In the genomic region with DNA sequence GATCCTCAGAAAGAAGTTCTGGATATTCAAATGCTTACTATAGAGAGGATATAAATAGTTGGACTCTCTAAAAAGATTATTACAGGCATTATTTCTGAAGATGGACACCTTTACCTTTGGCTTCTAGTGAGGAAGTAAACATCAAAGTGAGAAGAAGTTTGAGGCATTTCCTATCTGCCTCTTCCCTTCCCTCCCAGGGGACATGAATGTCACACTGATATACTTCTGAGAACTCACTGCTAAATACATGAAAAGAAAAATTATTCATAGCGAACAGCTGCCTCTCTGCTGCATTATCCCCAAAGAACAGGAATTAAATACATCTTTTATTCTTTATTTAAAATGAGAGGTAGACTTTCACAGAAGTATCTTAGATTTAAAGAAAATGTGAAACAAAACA, we compare ENCODE assay signal across 17 cellular contexts.
DNase-seq lines count a peak whose midpoint lies in the region; ATAC-seq and TF ChIP-seq lines count a peak whose summit lies in the region.
"Had no signal": no experiment of that assay in that cellular context is flagged by ENCODE, and none has a peak within 500 bp of the region (broad histone marks: within the 10 kb centered on the region; RNA-seq: fewer than 3 reads in every experiment).

No MANE protein-coding gene starts in this region.

- peaks cover 33% of the 10 kb centered on the region for H3K4me1 ChIP-seq in BLaER1
- H3K4me1 ChIP-seq in CD8-positive, alpha-beta T cell (ENCODE audit: insufficient read depth, low read length): peaks cover 11% of the 10 kb centered on the region

- no peak overlapping the region for H3K4me3 Mint-ChIP-seq in CD8-positive, alpha-beta T cell
- no peak overlapping the region for H3K4me3 Mint-ChIP-seq in activated CD4-positive, alpha-beta memory T cell treated with anti-CD3 and anti-CD28 coated beads, Interleukin-2, amount 10 ng/mL, durations not matched to agents 7 days and 5 days
- H3K4me3 Mint-ChIP-seq in memory B cell: no peak overlapping the region

- POLR2A ChIA-PET in CD8-positive, alpha-beta T cell (lab: Charles Lee): interaction anchor here (1.0 to 1.9 kb wide), 2 partner anchors 18 to 60 kb away, joined by 3 to 4 read pairs; no protein-coding TSS in a partner anchor
- POLR2A ChIA-PET in activated CD4-positive, alpha-beta memory T cell treated with anti-CD3 and anti-CD28 coated beads, Interleukin-2, amount 10 ng/mL, durations not matched to agents 7 days and 5 days (lab: Charles Lee): interaction anchor here (0.8 to 3.9 kb wide), 2 partner anchors 64 to 76 kb away, joined by 3 to 45 read pairs; a partner anchor contains a TSS

- CTCF ChIA-PET in CD8-positive, alpha-beta T cell (lab: Charles Lee): no interaction called here
- CTCF ChIA-PET in activated CD4-positive, alpha-beta memory T cell treated with anti-CD3 and anti-CD28 coated beads, Interleukin-2, amount 10 ng/mL, durations not matched to agents 7 days and 5 days (lab: Charles Lee): no interaction called here

- H4K20me1 ChIP-seq in BLaER1: no peaks in the 10 kb centered on the region

- peaks cover 88% of the 10 kb centered on the region for H3K36me3 Mint-ChIP-seq in CD8-positive, alpha-beta T cell
- peaks cover 75% of the 10 kb centered on the region for H3K36me3 Mint-ChIP-seq in activated CD4-positive, alpha-beta memory T cell treated with anti-CD3 and anti-CD28 coated beads, Interleukin-2, amount 10 ng/mL, durations not matched to agents 7 days and 5 days (ENCODE audit: low read depth)
- peaks cover 52% of the 10 kb centered on the region for H3K36me3 Mint-ChIP-seq in memory B cell

- H3K36me3 ChIP-seq in BLaER1: no peaks in the 10 kb centered on the region
- peaks cover 19% of the 10 kb centered on the region for H3K36me3 ChIP-seq in CD8-positive, alpha-beta T cell (ENCODE audit: insufficient read depth, low read length)

- H3K27me3 Mint-ChIP-seq in CD8-positive, alpha-beta T cell (ENCODE audit: low read depth): no peaks in the 10 kb centered on the region
- no peaks in the 10 kb centered on the region for H3K27me3 Mint-ChIP-seq in activated CD4-positive, alpha-beta memory T cell treated with anti-CD3 and anti-CD28 coated beads, Interleukin-2, amount 10 ng/mL, durations not matched to agents 7 days and 5 days
- H3K27me3 Mint-ChIP-seq in memory B cell: no peaks in the 10 kb centered on the region

- peaks cover 42% of the 10 kb centered on the region for H3K4me1 Mint-ChIP-seq in CD8-positive, alpha-beta T cell (ENCODE audit: low read depth)
- H3K4me1 Mint-ChIP-seq in activated CD4-positive, alpha-beta memory T cell treated with anti-CD3 and anti-CD28 coated beads, Interleukin-2, amount 10 ng/mL, durations not matched to agents 7 days and 5 days: peaks cover 49% of the 10 kb centered on the region
- peaks cover 18% of the 10 kb centered on the region for H3K4me1 Mint-ChIP-seq in memory B cell

- peak overlapping the region; percentile 77 for H3K27ac Mint-ChIP-seq in CD8-positive, alpha-beta T cell
- peak overlapping the region; percentile 45 for H3K27ac Mint-ChIP-seq in activated CD4-positive, alpha-beta memory T cell treated with anti-CD3 and anti-CD28 coated beads, Interleukin-2, amount 10 ng/mL, durations not matched to agents 7 days and 5 days
- H3K27ac Mint-ChIP-seq in memory B cell: peak overlapping the region; percentile 55

- H3K9me3 Mint-ChIP-seq in CD8-positive, alpha-beta T cell: no peaks in the 10 kb centered on the region
- peaks cover 5% of the 10 kb centered on the region for H3K9me3 Mint-ChIP-seq in activated CD4-positive, alpha-beta memory T cell treated with anti-CD3 and anti-CD28 coated beads, Interleukin-2, amount 10 ng/mL, durations not matched to agents 7 days and 5 days
- H3K9me3 Mint-ChIP-seq in memory B cell: no peaks in the 10 kb centered on the region

- H3K9me3 ChIP-seq in BLaER1: no peaks in the 10 kb centered on the region
- no peaks in the 10 kb centered on the region for H3K9me3 ChIP-seq in CD8-positive, alpha-beta T cell (ENCODE audit: low read length)
- H3K9me3 ChIP-seq: esophagus squamous epithelium, lower lobe of right lung, psoas muscle had no signal

- DNase-seq in CD8-positive, alpha-beta T cell: no peak
- no peak for DNase-seq in activated CD4-positive, alpha-beta memory T cell treated with anti-CD3 and anti-CD28 coated beads, Interleukin-2, amount 10 ng/mL, durations not matched to agents 7 days and 5 days
- DNase-seq in memory B cell (ENCODE audit: low spot score in 2 of 2): no peak
- no peak for DNase-seq in coronary artery (ENCODE audit: low spot score)
- DNase-seq in NCI-H524 treated with DMSO at 0.1 percent for 48 hours (lab: John Stamatoyannopoulos, UW): no peak
- DNase-seq in T-helper 9 cell: no peak
- DNase-seq: DMS153, esophagus squamous epithelium, KBM-7, lower lobe of right lung, NCI-H1092 treated with DMSO at 0.1 percent for 48 hours, NCI-H2171, psoas muscle, small intestine, trophoblast cell had no signal

- H3K4me3 ChIP-seq in BLaER1 (no peak overlapping the region), coronary artery (no peak overlapping the region)
- no peak overlapping the region for H3K4me3 ChIP-seq in CD8-positive, alpha-beta T cell (ENCODE audit: low read depth, low read length)
- H3K4me3 ChIP-seq: esophagus squamous epithelium, lower lobe of right lung, psoas muscle had no signal

- intact Hi-C loops in CD8-positive, alpha-beta T cell (cut with DNase I, micrococcal nuclease): no loop called here

- H3K27ac ChIP-seq in BLaER1: no peak overlapping the region
- no peak overlapping the region for H3K27ac ChIP-seq in CD8-positive, alpha-beta T cell (ENCODE audit: low read depth, low read length)
- no peak overlapping the region for H3K27ac ChIP-seq in coronary artery
- H3K27ac ChIP-seq: esophagus squamous epithelium, lower lobe of right lung, psoas muscle had no signal

- peak overlapping the region; percentile 27 for H3K4me2 ChIP-seq in BLaER1

- no peaks in the 10 kb centered on the region for H3K27me3 ChIP-seq in BLaER1
- no peaks in the 10 kb centered on the region for H3K27me3 ChIP-seq in CD8-positive, alpha-beta T cell (ENCODE audit: insufficient read depth, low read length)
- H3K27me3 ChIP-seq: esophagus squamous epithelium had no signal

- ATAC-seq in CD8-positive, alpha-beta T cell: no peak
- ATAC-seq in memory B cell (ENCODE audit: low read depth): no peak
- ATAC-seq in HG03025 (IDR thresholded peaks at IDR 0.05; ENCODE audit: low FRiP score, unreplicated experiment): no peak
- ATAC-seq: psoas muscle had no signal

- no peak for TF ChIP-seq CTCF in CD8-positive, alpha-beta T cell (IDR thresholded peaks at IDR 0.05)
- no peak for TF ChIP-seq CTCF in coronary artery (IDR thresholded peaks at IDR 0.05)

- no peak overlapping the region for H3K9ac ChIP-seq in BLaER1
